ENCODE assay signal across 14 cellular contexts in the genomic region with DNA sequence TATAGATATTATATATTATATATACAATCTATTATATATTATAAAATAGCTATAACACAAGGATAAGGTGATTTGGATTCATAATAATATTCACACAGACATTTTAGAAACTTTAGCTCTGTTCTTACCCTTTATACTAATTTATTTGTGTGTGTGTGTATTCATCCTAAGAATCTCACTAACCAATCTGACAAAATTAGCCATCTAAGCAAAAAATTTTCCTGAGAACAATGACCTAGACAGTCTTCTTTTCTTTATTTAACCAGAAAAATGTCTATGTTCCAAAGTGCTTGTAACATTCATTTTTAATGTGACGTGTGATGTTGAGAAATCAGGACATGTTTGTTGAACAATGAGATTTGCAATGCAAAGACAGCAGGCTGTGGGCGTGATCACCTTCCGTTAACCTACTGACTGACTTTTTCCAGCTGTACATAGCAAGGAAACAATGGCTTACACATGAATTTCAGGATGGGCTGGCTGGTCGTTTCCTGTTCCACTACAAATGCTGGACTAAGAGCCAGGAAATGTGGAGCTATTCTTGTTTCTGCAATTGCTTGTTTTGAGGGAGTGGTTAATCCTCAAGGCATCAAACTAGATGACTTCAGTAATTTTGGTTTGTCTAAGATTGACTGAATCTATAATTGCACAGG.
DNase-seq lines count a peak whose midpoint lies in the region; ATAC-seq lines count a peak whose summit lies in the region.
"Had no signal": no experiment of that assay in that cellular context is flagged by ENCODE, and none has a peak within 500 bp of the region (broad histone marks: within the 10 kb centered on the region; RNA-seq: fewer than 3 reads in every experiment).

No MANE protein-coding gene starts in this region.

- H3K4ac ChIP-seq in mesendoderm (ENCODE audit: low read depth, low read length) = no peak overlapping the region

- no peak overlapping the region for H3K56ac ChIP-seq in mesendoderm (ENCODE audit: low read length)

- DNase-seq in NCI-H1048 (lab: John Stamatoyannopoulos, UW) (peak; percentile 81), dermis microvascular lymphatic vessel endothelial cell (ENCODE audit: low read depth in 2 of 2) (peak; percentile 99 to 100), right cardiac atrium (peak; percentile 63 to 70 (median 68)), renal cortical epithelial cell (ENCODE audit: low read depth) (peak; percentile 88), MG63 (no peak), mesendoderm (no peak)
- DNase-seq: activated B cell treated with CpG ODN at 0.5 μM for 24 hours; activated T-cell treated with anti-CD3 and anti-CD28 coated beads for 4 hours; EL; MV-4-11; stimulated activated naive CD4-positive, alpha-beta T cell had no signal

- no peaks in the 10 kb centered on the region for H3K79me1 ChIP-seq in mesendoderm (ENCODE audit: low read length)

- H3K27ac ChIP-seq in right cardiac atrium (ENCODE audit: low read length) (no peak overlapping the region), mesendoderm (ENCODE audit: low read depth, low read length) (no peak overlapping the region)
- H3K27ac ChIP-seq: SJCRH30 had no signal

- H3K18ac ChIP-seq in mesendoderm (ENCODE audit: low read length) = no peak overlapping the region

- H2BK15ac ChIP-seq in mesendoderm (replicated peaks; ENCODE audit: low read depth) = no peak overlapping the region

- no peak overlapping the region for H3K9ac ChIP-seq in mesendoderm (ENCODE audit: low read length)

- intact Hi-C loops in right cardiac atrium (cut with DNase I) = loop anchor here in 2 of 4 donors (5.0 to 10.0 kb wide), 2 partner anchors 950 to 952 kb away; no protein-coding TSS in a partner anchor

- H3K4me1 ChIP-seq in right cardiac atrium (ENCODE audit: control insufficient read depth, insufficient read depth, low read length) (peaks cover 3% of the 10 kb centered on the region), mesendoderm (ENCODE audit: control insufficient read depth, low read depth, low read length) (no peaks in the 10 kb centered on the region)
- H3K4me1 ChIP-seq: SJCRH30 had no signal

- no peak overlapping the region for H2AK5ac ChIP-seq in mesendoderm (ENCODE audit: low read length)

- H3K79me2 ChIP-seq in mesendoderm (ENCODE audit: control insufficient read depth, insufficient read depth, low read length) = no peaks in the 10 kb centered on the region

- H4K8ac ChIP-seq in mesendoderm (ENCODE audit: low read depth, low read length) = no peak overlapping the region

- no peak overlapping the region for H3K4me2 ChIP-seq in mesendoderm (ENCODE audit: low read length)

- WGBS in right cardiac atrium = 33% methylated on average over 4 of the region's 4 CpGs
- WGBS in mesendoderm (ENCODE audit: extremely low coverage, insufficient coverage, low lambda C conversion rate) = no CpG with 5 or more reads among the region's 4 CpGs

- H3K27me3 ChIP-seq in right cardiac atrium (ENCODE audit: control insufficient read depth, insufficient read depth) (no peaks in the 10 kb centered on the region), MG63 (no peaks in the 10 kb centered on the region), mesendoderm (ENCODE audit: insufficient read depth, low read length, poor library complexity) (no peaks in the 10 kb centered on the region)
- H3K27me3 ChIP-seq: SJCRH30 had no signal

- no peaks in the 10 kb centered on the region for H3K36me3 ChIP-seq in MG63
- no peaks in the 10 kb centered on the region for H3K36me3 ChIP-seq in mesendoderm (ENCODE audit: control insufficient read depth, insufficient read depth, low read length)
- H3K36me3 ChIP-seq: SJCRH30 had no signal

- H4K5ac ChIP-seq in mesendoderm (ENCODE audit: low read length) = no peak overlapping the region

- ATAC-seq in right cardiac atrium = peak; percentile 86 to 93
- ATAC-seq in GM18873 (IDR thresholded peaks at IDR 0.05; ENCODE audit: low FRiP score, unreplicated experiment) = no peak
- no peak for ATAC-seq in GM21529 (IDR thresholded peaks at IDR 0.05; ENCODE audit: unreplicated experiment)

- H2BK5ac ChIP-seq in mesendoderm (ENCODE audit: low read length) = no peak overlapping the region

- H3K23ac ChIP-seq in mesendoderm (ENCODE audit: low read length) = no peak overlapping the region

- no peaks in the 10 kb centered on the region for H3K9me3 ChIP-seq in right cardiac atrium (ENCODE audit: control insufficient read depth, low read length)
- H3K9me3 ChIP-seq in MG63 = no peaks in the 10 kb centered on the region
- H3K9me3 ChIP-seq: SJCRH30 had no signal

- H3K4me3 ChIP-seq in right cardiac atrium (ENCODE audit: low read length) = no peak overlapping the region
- no peak overlapping the region for H3K4me3 ChIP-seq in MG63
- H3K4me3 ChIP-seq in mesendoderm (ENCODE audit: low read length) = no peak overlapping the region
- H3K4me3 ChIP-seq: SJCRH30 had no signal

- no peak overlapping the region for H2BK120ac ChIP-seq in mesendoderm (ENCODE audit: low read depth, low read length)

Comparison
In these comparisons a context has a peak if more than half of its experiments do, and no peak if none do; other contexts are left out.
1. DNase-seq: peak in NCI-H1048 (single experiment), dermis microvascular lymphatic vessel endothelial cell (2 of 2), right cardiac atrium (3 of 3) and renal cortical epithelial cell (single experiment); none in MG63 (single experiment) and mesendoderm (single experiment).
2. ATAC-seq: peak in right cardiac atrium (2 of 2); none in GM18873 (single experiment) and GM21529 (single experiment).